8 cellular contexts compared by ENCODE assay signal in genomic region chr2:24971300-24971549, GRCh38. TPM values are rescaled to one million over a fixed set of nuclear protein-coding genes. Genes with fewer than 3 reads are reported as not detected.
A peak's percentile ranks its signal among the peaks of the same experiment; 100 is the strongest.
DNase-seq lines count a peak whose midpoint lies in the region; ATAC-seq and TF ChIP-seq lines count a peak whose summit lies in the region.

No MANE protein-coding gene starts in this region.

- H3K4me3 Mint-ChIP-seq in activated CD4-positive, alpha-beta memory T cell treated with anti-CD3 and anti-CD28 coated beads for 36 hours, result peak overlapping the region; percentile 96

- H3K4me1 ChIP-seq in A673 (ENCODE audit: insufficient read depth, low read length, poor library complexity, severe bottlenecking) (peaks cover 5% of the 10 kb centered on the region), cardiac muscle cell (ENCODE audit: low read depth) (peaks cover 6% of the 10 kb centered on the region), rectal smooth muscle tissue (ENCODE audit: control insufficient read depth, insufficient read depth, low read length) (peaks cover 7% of the 10 kb centered on the region)

- H3K4me3 ChIP-seq in A673 (ENCODE audit: low read depth, low read length, poor library complexity, severe bottlenecking) (peak overlapping the region; percentile 66), cardiac muscle cell (peak overlapping the region; percentile 65), rectal smooth muscle tissue (ENCODE audit: low read length) (peak overlapping the region; percentile 98)

- H3K27me3 Mint-ChIP-seq in activated CD4-positive, alpha-beta memory T cell treated with anti-CD3 and anti-CD28 coated beads for 36 hours, result no peaks in the 10 kb centered on the region

- H3K9me3 ChIP-seq in A673 (ENCODE audit: low read depth, low read length, poor library complexity, severe bottlenecking) (no peaks in the 10 kb centered on the region), cardiac muscle cell (ENCODE audit: low read depth) (no peaks in the 10 kb centered on the region)

- peak; percentile 0 for ATAC-seq in GM21526 (IDR thresholded peaks at IDR 0.05; ENCODE audit: low FRiP score, unreplicated experiment)
- no peak for ATAC-seq in GM21529 (IDR thresholded peaks at IDR 0.05; ENCODE audit: unreplicated experiment)

- H3K9me3 Mint-ChIP-seq in activated CD4-positive, alpha-beta memory T cell treated with anti-CD3 and anti-CD28 coated beads for 36 hours, result no peaks in the 10 kb centered on the region

- intact Hi-C loops in A673 (cut with micrococcal nuclease; ENCODE audit: unreplicated experiment), result loop anchor here (5.0 kb wide), 1 partner anchor 549 kb away; no protein-coding TSS in a partner anchor
- intact Hi-C loops in activated CD4-positive, alpha-beta memory T cell treated with anti-CD3 and anti-CD28 coated beads for 36 hours (cut with micrococcal nuclease), result loop anchor here (2.0 to 10.0 kb wide), 5 partner anchors 178 to 1044 kb away; partner anchors contain the start of genes ATAD2B, CENPO, NCOA1 and PTRHD1

- no TSS peak for BruUV-seq in A673 (replicated peaks; lab: Mats Ljungman, UMichigan)

- H3K27me3 ChIP-seq in A673 (replicated peaks; ENCODE audit: insufficient read depth, low read depth, low read length, poor library complexity) (no peaks in the 10 kb centered on the region), cardiac muscle cell (no peaks in the 10 kb centered on the region), rectal smooth muscle tissue (ENCODE audit: control insufficient read depth, insufficient read depth, low read length) (no peaks in the 10 kb centered on the region)

- TF ChIP-seq CTCF in A673 (conservative IDR thresholded peaks at IDR 0.05; ENCODE audit: low read depth, low read length) (no peak), cardiac muscle cell (IDR thresholded peaks at IDR 0.05; ENCODE audit: low read depth, low read length) (no peak)

- H3K36me3 ChIP-seq in A673 (ENCODE audit: insufficient read depth, low read length, poor library complexity, severe bottlenecking), result peaks cover 6% of the 10 kb centered on the region
- H3K36me3 ChIP-seq in cardiac muscle cell, result peaks cover 9% of the 10 kb centered on the region
- H3K36me3 ChIP-seq in rectal smooth muscle tissue (ENCODE audit: control insufficient read depth, insufficient read depth, low read length), result peaks cover 6% of the 10 kb centered on the region

- H3K9ac ChIP-seq in rectal smooth muscle tissue (ENCODE audit: low read length), result peak overlapping the region; percentile 94

- H3K36me3 Mint-ChIP-seq in activated CD4-positive, alpha-beta memory T cell treated with anti-CD3 and anti-CD28 coated beads for 36 hours, result peaks cover 21% of the 10 kb centered on the region

- CTCF ChIA-PET in A673 (lab: Charles Lee), result no interaction called here
- CTCF ChIA-PET in activated CD4-positive, alpha-beta memory T cell treated with anti-CD3 and anti-CD28 coated beads for 36 hours (lab: Charles Lee), result no interaction called here

- H3K4me1 Mint-ChIP-seq in activated CD4-positive, alpha-beta memory T cell treated with anti-CD3 and anti-CD28 coated beads for 36 hours (ENCODE audit: low read depth), result peaks cover 6% of the 10 kb centered on the region

- peak overlapping the region; percentile 100 for H3K27ac Mint-ChIP-seq in activated CD4-positive, alpha-beta memory T cell treated with anti-CD3 and anti-CD28 coated beads for 36 hours

- POLR2A ChIA-PET in A673 (lab: Charles Lee; ENCODE audit: low non-redundant PET), result no interaction called here
- POLR2A ChIA-PET in activated CD4-positive, alpha-beta memory T cell treated with anti-CD3 and anti-CD28 coated beads for 36 hours (lab: Charles Lee), result interaction anchor here (0.7 to 1.4 kb wide), 2 partner anchors 27 to 53 kb away, joined by 3 to 5 read pairs; no protein-coding TSS in a partner anchor

- H3K27ac ChIP-seq in A673 (ENCODE audit: low read depth, low read length, poor library complexity, severe bottlenecking) (peak overlapping the region; percentile 97), cardiac muscle cell (peak overlapping the region; percentile 98), rectal smooth muscle tissue (ENCODE audit: low read depth, low read length) (peak overlapping the region; percentile 100)

- DNase-seq in A673 (ENCODE audit: low spot score) (no peak), cardiac muscle cell (ENCODE audit: low read depth in 1 of 2, low spot score in 1 of 2) (no peak), T-helper 9 cell (no peak), D341Med (ENCODE audit: low spot score) (no peak)
- peak; percentile 58 for DNase-seq in activated CD4-positive, alpha-beta memory T cell treated with anti-CD3 and anti-CD28 coated beads for 36 hours

RNA-seq across cellular contexts. Expression of gene DNAJC27, which starts 0.5 kb away (rescaled TPM):
- total RNA-seq in A673 (2021), result 4.4 and 6.7 TPM in 2 replicates
- 1 to 10 TPM; 5.5 to 6.9 TPM for total RNA-seq in activated CD4-positive, alpha-beta memory T cell treated with anti-CD3 and anti-CD28 coated beads for 36 hours
- 8.3 and 11.3 TPM in 2 replicates for total RNA-seq in cardiac muscle cell
- polyA plus RNA-seq in cardiac muscle cell, result 7.4 and 9.3 TPM in 2 replicates

RNA-seq across cellular contexts. Expression of gene ADCY3, which starts 51.2 kb away (rescaled TPM):
- 37.3 and 42.2 TPM in 2 replicates for total RNA-seq in A673 (2021)
- 10 to 100 TPM; 68.7 to 71.7 TPM for total RNA-seq in activated CD4-positive, alpha-beta memory T cell treated with anti-CD3 and anti-CD28 coated beads for 36 hours
- 9.2 and 9.9 TPM in 2 replicates for total RNA-seq in cardiac muscle cell
- polyA plus RNA-seq in cardiac muscle cell, result 2.3 and 6.3 TPM in 2 replicates
